Comparison of ENCODE assay signal across 8 cellular contexts in the genomic region with DNA sequence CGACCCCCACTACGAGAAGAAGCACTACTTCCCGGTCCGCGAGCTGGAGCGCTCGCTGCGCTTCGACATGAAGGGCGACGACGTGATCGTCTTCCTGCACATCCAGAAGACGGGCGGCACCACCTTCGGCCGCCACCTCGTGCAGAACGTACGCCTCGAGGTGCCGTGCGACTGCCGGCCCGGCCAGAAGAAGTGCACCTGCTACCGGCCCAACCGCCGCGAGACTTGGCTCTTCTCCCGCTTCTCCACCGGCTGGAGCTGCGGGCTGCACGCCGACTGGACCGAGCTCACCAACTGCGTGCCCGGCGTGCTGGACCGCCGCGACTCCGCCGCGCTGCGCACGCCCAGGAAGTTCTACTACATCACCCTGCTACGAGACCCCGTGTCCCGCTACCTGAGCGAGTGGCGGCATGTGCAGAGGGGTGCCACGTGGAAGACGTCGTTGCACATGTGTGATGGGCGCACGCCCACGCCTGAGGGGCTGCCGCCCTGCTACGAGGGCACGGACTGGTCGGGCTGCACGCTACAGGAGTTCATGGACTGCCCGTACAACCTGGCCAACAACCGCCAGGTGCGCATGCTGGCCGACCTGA. TPM values are rescaled to one million over a fixed set of nuclear protein-coding genes. Genes with fewer than 3 reads are reported as not detected.
DNase-seq lines count a peak whose midpoint lies in the region; ATAC-seq, FAIRE-seq and TF ChIP-seq lines count a peak whose summit lies in the region.
"Not testable (repeated sequence)": the region's sequence is repeated elsewhere in the genome, so short reads cannot be mapped to it uniquely, and the experiment has no call there.

No MANE protein-coding gene starts in this region.

- not testable (repeated sequence) for H3K4me1 ChIP-seq in H9 (ENCODE audit: insufficient read depth, low read length); heart left ventricle; lower lobe of right lung; pancreas

- H3K9ac ChIP-seq in H9 (ENCODE audit: extremely low read depth, insufficient read length, low read length) = not testable (repeated sequence)

- peak; percentile 42 for ATAC-seq in activated CD4-positive, alpha-beta T cell treated with anti-CD3 and anti-CD28 coated beads for 36 hours
- ATAC-seq in heart left ventricle = peak in 3 of 4 donors; percentile 10 to 34 (median 11)
- ATAC-seq in lower lobe of right lung = peak; percentile 24 to 46
- peak; percentile 25 to 84 (median 66) for ATAC-seq in pancreas

- H4K5ac ChIP-seq in H9 (ENCODE audit: insufficient read length, low read depth, low read length) = not testable (repeated sequence)

- H3K4me3 ChIP-seq in AG10803 (ENCODE audit: low read length) (peak overlapping the region; percentile 36), brain microvascular endothelial cell (ENCODE audit: low read depth, low read length) (peak overlapping the region; percentile 39)
- not testable (repeated sequence) for H3K4me3 ChIP-seq in heart left ventricle, lower lobe of right lung, pancreas

- CTCF ChIA-PET in activated CD4-positive, alpha-beta T cell treated with anti-CD3 and anti-CD28 coated beads for 36 hours (lab: Charles Lee) = not testable (repeated sequence)

- not testable (repeated sequence) for H3K79me2 ChIP-seq in H9 (ENCODE audit: insufficient read depth, low read length)

- not testable (repeated sequence) for H3K14ac ChIP-seq in H9 (ENCODE audit: insufficient read depth, low read length)

- FAIRE-seq in pancreas (lab: Jason Lieb, UNC) = not testable (repeated sequence)
- peak; percentile 72 for FAIRE-seq in urothelium cell line (lab: Jason Lieb, UNC)

- H2BK5ac ChIP-seq in H9 (ENCODE audit: insufficient read length, low read length) = not testable (repeated sequence)

- H3K79me1 ChIP-seq in H9 (ENCODE audit: insufficient read depth, low read depth, low read length, poor library complexity, severe bottlenecking) = not testable (repeated sequence)

- not testable (repeated sequence) for H3K27ac Mint-ChIP-seq in H9; activated CD4-positive, alpha-beta T cell treated with anti-CD3 and anti-CD28 coated beads for 36 hours

- H2BK12ac ChIP-seq in H9 (ENCODE audit: insufficient read length, low read depth, low read length) = not testable (repeated sequence)

- H3K23me2 ChIP-seq in H9 (ENCODE audit: insufficient read length, low read depth, low read length, poor library complexity, severe bottlenecking) = not testable (repeated sequence)

- not testable (repeated sequence) for TF ChIP-seq POLR2A in heart left ventricle (IDR thresholded peaks at IDR 0.05)

- not testable (repeated sequence) for DNase-seq in AG10803 (ENCODE audit: low read depth); H9; activated CD4-positive, alpha-beta T cell treated with anti-CD3 and anti-CD28 coated beads for 36 hours; brain microvascular endothelial cell; heart left ventricle; lower lobe of right lung; pancreas; urothelium cell line (ENCODE audit: low spot score)

- not testable (repeated sequence) for H3K23ac ChIP-seq in H9 (ENCODE audit: insufficient read length, low read depth, low read length)

- not testable (repeated sequence) for H3T11ph ChIP-seq in H9 (ENCODE audit: low read length)

- H3K56ac ChIP-seq in H9 (ENCODE audit: insufficient read length, low read depth, low read length) = not testable (repeated sequence)

- H3K4me2 ChIP-seq in H9 (ENCODE audit: insufficient read depth, insufficient read length, low read length) = not testable (repeated sequence)

- not testable (repeated sequence) for H3K27ac ChIP-seq in H9 (ENCODE audit: insufficient read length, low read depth, low read length); brain microvascular endothelial cell; heart left ventricle; lower lobe of right lung; pancreas

- H3K4ac ChIP-seq in H9 (ENCODE audit: low read depth, low read length) = not testable (repeated sequence)

- not testable (repeated sequence) for H2AK5ac ChIP-seq in H9 (ENCODE audit: insufficient read length, low read length)

- not testable (repeated sequence) for H3K9me3 Mint-ChIP-seq in H9; activated CD4-positive, alpha-beta T cell treated with anti-CD3 and anti-CD28 coated beads for 36 hours (ENCODE audit: low read depth)

- H4K91ac ChIP-seq in H9 (ENCODE audit: insufficient read length, low read depth, low read length) = not testable (repeated sequence)

- intact Hi-C loops in activated CD4-positive, alpha-beta T cell treated with anti-CD3 and anti-CD28 coated beads for 36 hours (cut with DNase I, micrococcal nuclease) = loop anchor here in 1 of 2 experiments (5.0 kb wide), 1 partner anchor 54 kb away; no protein-coding TSS in a partner anchor
- intact Hi-C loops in heart left ventricle (cut with DNase I) = loop anchor here in 1 of 10 donors (5.0 kb wide), 1 partner anchor 49 kb away; no protein-coding TSS in a partner anchor
- intact Hi-C loops in lower lobe of right lung (cut with DNase I); pancreas (cut with DNase I): not testable (repeated sequence)

- not testable (repeated sequence) for H3K18ac ChIP-seq in H9 (ENCODE audit: insufficient read length, low read depth, low read length)

- not testable (repeated sequence) for H3K4me1 Mint-ChIP-seq in H9; activated CD4-positive, alpha-beta T cell treated with anti-CD3 and anti-CD28 coated beads for 36 hours

- not testable (repeated sequence) for H2AFZ ChIP-seq in H9 (ENCODE audit: low read length)

- peaks cover 60% of the 10 kb centered on the region for H3K27me3 Mint-ChIP-seq in H9 (ENCODE audit: low read depth)
- H3K27me3 Mint-ChIP-seq in activated CD4-positive, alpha-beta T cell treated with anti-CD3 and anti-CD28 coated beads for 36 hours = peaks cover 13% of the 10 kb centered on the region

- POLR2A ChIA-PET in activated CD4-positive, alpha-beta T cell treated with anti-CD3 and anti-CD28 coated beads for 36 hours (lab: Charles Lee) = not testable (repeated sequence)

- H3K4me3 Mint-ChIP-seq in H9 = peak overlapping the region; percentile 34 to 63; a peak in 2 of 5 replicates
- H3K4me3 Mint-ChIP-seq in activated CD4-positive, alpha-beta T cell treated with anti-CD3 and anti-CD28 coated beads for 36 hours = not testable (repeated sequence)

- not testable (repeated sequence) for H3K36me3 Mint-ChIP-seq in H9 (ENCODE audit: insufficient read depth in 1 of 3, low read depth in 3 of 3); activated CD4-positive, alpha-beta T cell treated with anti-CD3 and anti-CD28 coated beads for 36 hours (ENCODE audit: low read depth)

- not testable (repeated sequence) for H2BK120ac ChIP-seq in H9 (ENCODE audit: low read depth, low read length, poor library complexity, severe bottlenecking)

- in situ Hi-C loops in brain microvascular endothelial cell (cut with HindIII; ENCODE audit: low pct_ligation_motif_present, low sequenced_read_pairs) = not testable (repeated sequence)

- not testable (repeated sequence) for H4K20me1 ChIP-seq in H9 (ENCODE audit: control insufficient read depth, insufficient read depth, insufficient read length)

- WGBS in H9 (ENCODE audit: extremely low coverage, insufficient read length, low lambda C conversion rate) = no CpG with 5 or more reads among the region's 66 CpGs
- WGBS in heart left ventricle, 4 donors = 39 to 48% (median 40%) methylated on average over 16 to 42 of the region's 66 CpGs; no CpG with 5 or more reads in 1 of the 4 donors
- WGBS in pancreas, 2 donors = 49 to 75% methylated on average over 14 to 42 of the region's 66 CpGs

- not testable (repeated sequence) for H3K36me3 ChIP-seq in brain microvascular endothelial cell (replicated peaks); heart left ventricle; lower lobe of right lung; pancreas

- not testable (repeated sequence) for H2BK15ac ChIP-seq in H9 (ENCODE audit: low read depth, low read length)

- not testable (repeated sequence) for H3K27me3 ChIP-seq in H9 (ENCODE audit: insufficient read depth, low read length); brain microvascular endothelial cell (replicated peaks); heart left ventricle; lower lobe of right lung (ENCODE audit: low read depth); pancreas

- H4K8ac ChIP-seq in H9 (replicated peaks; ENCODE audit: insufficient read length, low read depth, low read length) = not testable (repeated sequence)

- H3K9me3 ChIP-seq in H9 (ENCODE audit: control insufficient read depth, low read depth, low read length); heart left ventricle; lower lobe of right lung; pancreas: not testable (repeated sequence)

- TF ChIP-seq CTCF in AG10803 (conservative IDR thresholded peaks at IDR 0.05; ENCODE audit: low read length); H9 (conservative IDR thresholded peaks at IDR 0.05); brain microvascular endothelial cell (IDR thresholded peaks at IDR 0.05; ENCODE audit: low read depth, low read length, missing control alignments); heart left ventricle (IDR thresholded peaks at IDR 0.05); lower lobe of right lung (IDR thresholded peaks at IDR 0.05); pancreas (IDR thresholded peaks at IDR 0.05): not testable (repeated sequence)

- H2BK20ac ChIP-seq in H9 (ENCODE audit: low read depth, low read length, poor library complexity, severe bottlenecking) = not testable (repeated sequence)

RNA-seq across cellular contexts. Expression of a gene that starts 11.4 kb away (rescaled TPM):
- total RNA-seq in H9 (2021) = 15.8 and 16.2 TPM in 2 replicates
- total RNA-seq in activated CD4-positive, alpha-beta T cell treated with anti-CD3 and anti-CD28 coated beads for 36 hours = 1 to 10 TPM; 8.5 to 9.9 TPM
- 1 to 10 TPM; 1.6 to 7.3 (median 4.1) TPM for total RNA-seq in heart left ventricle
- polyA plus RNA-seq in heart left ventricle = 1 to 10 TPM; 1.1 to 1.4 TPM
- 9.5 TPM for total RNA-seq in lower lobe of right lung
- total RNA-seq in pancreas = 1 to 10 TPM; 3.3 to 8.6 (median 3.7) TPM
- polyA plus RNA-seq in pancreas = 1 to 10 TPM; 1.1 to 3.5 TPM

Comparison
In these comparisons a context has a peak if more than half of its experiments do, and no peak if none do; other contexts are left out.
1. ATAC-seq: peak in every context shown above with its lines; median percentile 66 in pancreas; 42 in activated CD4-positive, alpha-beta T cell treated with anti-CD3 and anti-CD28 coated beads for 36 hours; 35 in lower lobe of right lung; 11 in heart left ventricle.